Comparison of ENCODE assay signal across 12 cellular contexts in genomic region chr10:132541601-132542011, GRCh38. TPM values are rescaled to one million over a fixed set of nuclear protein-coding genes. Genes with fewer than 3 reads are reported as not detected.
DNase-seq lines count a peak whose midpoint lies in the region; ATAC-seq and TF ChIP-seq lines count a peak whose summit lies in the region.
"Had no signal": no experiment of that assay in that cellular context is flagged by ENCODE, and none has a peak within 500 bp of the region (broad histone marks: within the 10 kb centered on the region; RNA-seq: fewer than 3 reads in every experiment).

No MANE protein-coding gene starts in this region.

- no peak for DNase-seq in activated T-cell treated with anti-CD3 and anti-CD28 coated beads, Interleukin-2, amount 50 U/mL, for 24 hours
- DNase-seq in activated T-cell treated with anti-CD3 and anti-CD28 coated beads for 4 hours = no peak
- DNase-seq in Peyer's patch = peak in 2 of 3 donors; percentile 16 to 44
- DNase-seq in chondrocyte (ENCODE audit: low spot score) = peak; percentile 44
- DNase-seq in stimulated activated effector memory CD8-positive, alpha-beta T cell treated with anti-CD3 and anti-CD28 coated beads, Interleukin-12 subunit alpha, Interleukin-12 subunit beta, amount 100 ng/mL, for 72 hours (ENCODE audit: low spot score in 2 of 2) = no peak
- DNase-seq in SKM-1 treated with dmso at 0.1 percent for 144 hours (lab: John Stamatoyannopoulos, UW; ENCODE audit: unreplicated experiment) = no peak
- no peak for DNase-seq in NCI-H2227 (lab: John Stamatoyannopoulos, UW; ENCODE audit: unreplicated experiment)
- no peak for DNase-seq in NCI-H2227 treated with DMSO at 0.1 percent for 48 hours (lab: John Stamatoyannopoulos, UW)
- DNase-seq: activated CD4-positive, CD25-positive, alpha-beta regulatory T cell treated with anti-CD3 and anti-CD28 coated beads, Interleukin-2, amount 50 U/mL, for 72 hours; GDM1; NCI-H446 treated with DMSO at 0.1 percent for 48 hours; SIG-M5 had no signal

- peak overlapping the region; percentile 60 for H3K27ac Mint-ChIP-seq in activated T-cell treated with anti-CD3 and anti-CD28 coated beads, Interleukin-2, amount 50 U/mL, for 24 hours
- peak overlapping the region; percentile 49 for H3K27ac Mint-ChIP-seq in chondrocyte (ENCODE audit: unreplicated experiment)
- peak overlapping the region; percentile 60 for H3K27ac Mint-ChIP-seq in stimulated activated effector memory CD8-positive, alpha-beta T cell treated with anti-CD3 and anti-CD28 coated beads, Interleukin-12 subunit alpha, Interleukin-12 subunit beta, amount 100 ng/mL, for 72 hours

- peak overlapping the region; percentile 11 for H3K4me3 Mint-ChIP-seq in activated T-cell treated with anti-CD3 and anti-CD28 coated beads, Interleukin-2, amount 50 U/mL, for 24 hours
- H3K4me3 Mint-ChIP-seq in chondrocyte (ENCODE audit: unreplicated experiment) = no peak overlapping the region
- peak overlapping the region; percentile 22 for H3K4me3 Mint-ChIP-seq in stimulated activated effector memory CD8-positive, alpha-beta T cell treated with anti-CD3 and anti-CD28 coated beads, Interleukin-12 subunit alpha, Interleukin-12 subunit beta, amount 100 ng/mL, for 72 hours

- no peaks in the 10 kb centered on the region for H3K27me3 Mint-ChIP-seq in activated T-cell treated with anti-CD3 and anti-CD28 coated beads, Interleukin-2, amount 50 U/mL, for 24 hours
- no peaks in the 10 kb centered on the region for H3K27me3 Mint-ChIP-seq in chondrocyte (ENCODE audit: low read depth)

- no peaks in the 10 kb centered on the region for H3K9me3 Mint-ChIP-seq in activated T-cell treated with anti-CD3 and anti-CD28 coated beads, Interleukin-2, amount 50 U/mL, for 24 hours
- no peaks in the 10 kb centered on the region for H3K9me3 Mint-ChIP-seq in chondrocyte (ENCODE audit: low read depth)
- no peaks in the 10 kb centered on the region for H3K9me3 Mint-ChIP-seq in stimulated activated effector memory CD8-positive, alpha-beta T cell treated with anti-CD3 and anti-CD28 coated beads, Interleukin-12 subunit alpha, Interleukin-12 subunit beta, amount 100 ng/mL, for 72 hours

- H3K27ac ChIP-seq in Peyer's patch = no peak overlapping the region

- H3K9me3 ChIP-seq in Peyer's patch = no peaks in the 10 kb centered on the region

- no peak for TF ChIP-seq POLR2A in Peyer's patch (IDR thresholded peaks at IDR 0.05)

- H3K36me3 ChIP-seq in Peyer's patch = no peaks in the 10 kb centered on the region

- no peak for TF ChIP-seq CTCF in Peyer's patch (IDR thresholded peaks at IDR 0.05)
- TF ChIP-seq CTCF in chondrocyte (IDR thresholded peaks at IDR 0.05) = no peak

- no peak for ATAC-seq in stimulated activated effector memory CD8-positive, alpha-beta T cell treated with anti-CD3 and anti-CD28 coated beads, Interleukin-12 subunit alpha, Interleukin-12 subunit beta, amount 100 ng/mL, for 72 hours

- no peak overlapping the region for H3K4me3 ChIP-seq in Peyer's patch

- H3K4me1 Mint-ChIP-seq in activated T-cell treated with anti-CD3 and anti-CD28 coated beads, Interleukin-2, amount 50 U/mL, for 24 hours (ENCODE audit: low read depth) = peaks cover 78% of the 10 kb centered on the region
- peaks cover 61% of the 10 kb centered on the region for H3K4me1 Mint-ChIP-seq in chondrocyte (ENCODE audit: low read depth)
- H3K4me1 Mint-ChIP-seq in stimulated activated effector memory CD8-positive, alpha-beta T cell treated with anti-CD3 and anti-CD28 coated beads, Interleukin-12 subunit alpha, Interleukin-12 subunit beta, amount 100 ng/mL, for 72 hours = peaks cover 57% of the 10 kb centered on the region

- peaks cover 8% of the 10 kb centered on the region for H3K36me3 Mint-ChIP-seq in activated T-cell treated with anti-CD3 and anti-CD28 coated beads, Interleukin-2, amount 50 U/mL, for 24 hours (ENCODE audit: low read depth)
- H3K36me3 Mint-ChIP-seq in chondrocyte (ENCODE audit: low read depth) = peaks cover 1% of the 10 kb centered on the region
- H3K36me3 Mint-ChIP-seq in stimulated activated effector memory CD8-positive, alpha-beta T cell treated with anti-CD3 and anti-CD28 coated beads, Interleukin-12 subunit alpha, Interleukin-12 subunit beta, amount 100 ng/mL, for 72 hours = peaks cover 6% of the 10 kb centered on the region

- H3K4me1 ChIP-seq in Peyer's patch = peaks cover 5 to 61% (median 35%) of the 10 kb centered on the region in 4 donors

- H3K27me3 ChIP-seq in Peyer's patch = no peaks in the 10 kb centered on the region

RNA-seq across cellular contexts. Expression of gene INPP5A, which starts 4.0 kb away (rescaled TPM):
- total RNA-seq in Peyer's patch = 10 to 100 TPM; 33.8 to 76.4 (median 38.1) TPM
- 29.5 to 40.6 TPM (median 40.1 TPM) in 3 replicates for total RNA-seq in chondrocyte

Comparison
In these comparisons a context has a peak if more than half of its experiments do, and no peak if none do; other contexts are left out.
1. DNase-seq: peak in Peyer's patch (2 of 3) and chondrocyte (single experiment); none in activated T-cell treated with anti-CD3 and anti-CD28 coated beads, Interleukin-2, amount 50 U/mL, for 24 hours (single experiment), activated T-cell treated with anti-CD3 and anti-CD28 coated beads for 4 hours (single experiment), stimulated activated effector memory CD8-positive, alpha-beta T cell treated with anti-CD3 and anti-CD28 coated beads, Interleukin-12 subunit alpha, Interleukin-12 subunit beta, amount 100 ng/mL, for 72 hours (0 of 2), SKM-1 treated with dmso at 0.1 percent for 144 hours (single experiment), NCI-H2227 (single experiment) and NCI-H2227 treated with DMSO at 0.1 percent for 48 hours (single experiment).
2. Peak in every context shown above with its lines, with median percentiles within 50 percentile points of each other: H3K27ac Mint-ChIP-seq.